In genomic region chr2:9310390-9310789, GRCh38 we compare ENCODE assay signal across 10 cellular contexts.
DNase-seq lines count a peak whose midpoint lies in the region; ATAC-seq, FAIRE-seq and TF ChIP-seq lines count a peak whose summit lies in the region.
"Had no signal": no experiment of that assay in that cellular context is flagged by ENCODE, and none has a peak within 500 bp of the region (broad histone marks: within the 10 kb centered on the region; RNA-seq: fewer than 3 reads in every experiment).

No MANE protein-coding gene starts in this region.

- peaks cover 7 to 12% of the 10 kb centered on the region in 2 donors for H3K27me3 Mint-ChIP-seq in natural killer cell treated with Interleukin-12 subunit alpha and Interleukin-12 subunit beta and Interleukin-15 and Interleukin-18, amount 100 ng/mL, for 72 hours

- H3K4me1 ChIP-seq in right lobe of liver (peaks cover 0 to 10% (median 0%) of the 10 kb centered on the region in 4 donors), HepG2 (ENCODE audit: insufficient read depth, low read length) (peaks cover 11% of the 10 kb centered on the region), mucosa of rectum (ENCODE audit: control insufficient read depth in 2 of 2, insufficient read depth in 2 of 2, low read length in 2 of 2) (peaks cover 6 to 13% of the 10 kb centered on the region in 2 donors)

- peaks cover 2% of the 10 kb centered on the region; the same call in 1 of the 2 replicates for H4K20me1 ChIP-seq in HepG2 (ENCODE audit: insufficient read depth, low read length)

- intact Hi-C loops in right lobe of liver (cut with DNase I) = no loop called here
- intact Hi-C loops in HepG2 (cut with micrococcal nuclease; ENCODE audit: unreplicated experiment) = no loop called here
- intact Hi-C loops in dorsolateral prefrontal cortex (cut with DNase I) = loop anchor here in 1 of 2 donors (5.0 kb wide), 1 partner anchor 58 kb away; no protein-coding TSS in a partner anchor

- no peak for DNase-seq in right lobe of liver
- DNase-seq in HepG2 (ENCODE audit: low spot score) = no peak
- DNase-seq in dorsolateral prefrontal cortex = no peak
- no peak for DNase-seq in NCI-H82 treated with DMSO at 0.1 percent for 48 hours (lab: John Stamatoyannopoulos, UW; ENCODE audit: unreplicated experiment)
- no peak for DNase-seq in NOMO-1 treated with DMSO at 0.1 percent for 48 hours (lab: John Stamatoyannopoulos, UW; ENCODE audit: unreplicated experiment)
- DNase-seq in natural killer cell treated with Interleukin-12 subunit alpha and Interleukin-12 subunit beta and Interleukin-15 and Interleukin-18, amount 100 ng/mL, for 72 hours (ENCODE audit: low spot score) = no peak
- no peak for DNase-seq in stimulated activated naive CD8-positive, alpha-beta T cell treated with anti-CD3 and anti-CD28 coated beads, Interleukin-15, Interleukin-2, amounts not matched to agents 100 U/mL and 50 U/mL, for 24 hours
- DNase-seq: NCI-H2171 had no signal

- H3K4me1 Mint-ChIP-seq in natural killer cell treated with Interleukin-12 subunit alpha and Interleukin-12 subunit beta and Interleukin-15 and Interleukin-18, amount 100 ng/mL, for 72 hours (ENCODE audit: low read depth in 2 of 2) = no peaks in the 10 kb centered on the region

- no peaks in the 10 kb centered on the region for H3K36me3 Mint-ChIP-seq in natural killer cell treated with Interleukin-12 subunit alpha and Interleukin-12 subunit beta and Interleukin-15 and Interleukin-18, amount 100 ng/mL, for 72 hours
- H3K36me3 Mint-ChIP-seq: CD14-positive monocyte had no signal

- in situ Hi-C loops in HepG2 (cut with HindIII; ENCODE audit: extremely low pct_ligation_motif_present, low pct_unique_long_range_greater_than_20kb) = no loop called here

- CTCF ChIA-PET in HepG2 (lab: Yijun Ruan, JAX; ENCODE audit: low intra/inter-chr PET ratio, low total read pairs) = no interaction called here

- TF ChIP-seq EP300 in HepG2 (IDR thresholded peaks at IDR 0.05; ENCODE audit: low read depth in 2 of 2, low read length in 2 of 2) (no peak), HepG2 (CRISPR knock-in tag; IDR thresholded peaks at IDR 0.05; ENCODE audit: borderline replicate concordance) (no peak)

- no TSS peak for BruUV-seq in HepG2 (replicated peaks; lab: Mats Ljungman, UMichigan)

- H3K4me3 ChIP-seq in right lobe of liver (no peak overlapping the region), HepG2 (replicated peaks in 1 of 3; ENCODE audit: insufficient read depth in 1 of 3, low read depth in 2 of 3, low read length in 3 of 3) (no peak overlapping the region), dorsolateral prefrontal cortex (no peak overlapping the region), mucosa of rectum (ENCODE audit: low read length in 2 of 2) (no peak overlapping the region)

- no peak overlapping the region for H3K4me3 Mint-ChIP-seq in natural killer cell treated with Interleukin-12 subunit alpha and Interleukin-12 subunit beta and Interleukin-15 and Interleukin-18, amount 100 ng/mL, for 72 hours
- H3K4me3 Mint-ChIP-seq: CD14-positive monocyte had no signal

- H3K27ac Mint-ChIP-seq in natural killer cell treated with Interleukin-12 subunit alpha and Interleukin-12 subunit beta and Interleukin-15 and Interleukin-18, amount 100 ng/mL, for 72 hours = no peak overlapping the region

- no peaks in the 10 kb centered on the region for H3K36me3 ChIP-seq in right lobe of liver
- H3K36me3 ChIP-seq in HepG2 (replicated peaks in 1 of 2; ENCODE audit: control insufficient read depth in 1 of 2, insufficient read depth in 2 of 2, low read length in 2 of 2) = 0 out of 5 replicates have a peak, but pooled peaks cover 0 to 6% of the 10 kb centered on the region in 2 experiments
- H3K36me3 ChIP-seq in mucosa of rectum (ENCODE audit: control insufficient read depth in 2 of 2, insufficient read depth in 2 of 2, low read length in 2 of 2) = peaks cover 0 to 2% of the 10 kb centered on the region in 2 donors

- ATAC-seq in right lobe of liver (peak; percentile 42 to 79 (median 64)), HepG2 (no peak)
- no peak for ATAC-seq in natural killer cell treated with Interleukin-12 subunit alpha and Interleukin-12 subunit beta and Interleukin-15 and Interleukin-18, amount 100 ng/mL, for 72 hours
- ATAC-seq in stimulated activated naive CD8-positive, alpha-beta T cell treated with anti-CD3 and anti-CD28 coated beads, Interleukin-15, Interleukin-2, amounts not matched to agents 100 U/mL and 50 U/mL, for 24 hours = no peak

- H3K27me3 ChIP-seq in right lobe of liver = no peaks in the 10 kb centered on the region
- no peaks in the 10 kb centered on the region for H3K27me3 ChIP-seq in HepG2 (ENCODE audit: control insufficient read depth in 1 of 2, insufficient read depth in 2 of 2, low read length in 2 of 2)
- H3K27me3 ChIP-seq in dorsolateral prefrontal cortex = no peaks in the 10 kb centered on the region
- H3K27me3 ChIP-seq in mucosa of rectum (ENCODE audit: control insufficient read depth in 2 of 2, insufficient read depth in 2 of 2, low read length in 2 of 2) = no peaks in the 10 kb centered on the region

- no peak overlapping the region for H3K4me2 ChIP-seq in HepG2 (ENCODE audit: low read depth, low read length)

- H3K79me2 ChIP-seq in HepG2 (ENCODE audit: insufficient read depth, low read length) = no peaks in the 10 kb centered on the region

- H3K9ac ChIP-seq in HepG2 (ENCODE audit: insufficient read depth, low read depth, low read length) (no peak overlapping the region), mucosa of rectum (ENCODE audit: low read depth in 1 of 2, low read length in 2 of 2) (no peak overlapping the region)

- TF ChIP-seq CTCF in right lobe of liver (IDR thresholded peaks at IDR 0.05) (no peak), HepG2 (CRISPR knock-in tag; IDR thresholded peaks at IDR 0.05) (no peak), dorsolateral prefrontal cortex (IDR thresholded peaks at IDR 0.05 in 54 of 56, conservative IDR thresholded peaks at IDR 0.05 in 2 of 56; ENCODE audit: low read depth in 1 of 56, partially characterized antibody in 56 of 56) (no peak)

- TF ChIP-seq RAD21 in HepG2 (CRISPR knock-in tag; IDR thresholded peaks at IDR 0.05) = no peak

- POLR2A ChIA-PET in HepG2 (lab: Yijun Ruan, JAX) = interaction anchor here (1.1 kb wide), 1 partner anchor 17 kb away, joined by 3 read pairs; no protein-coding TSS in a partner anchor

- H3K9me3 Mint-ChIP-seq in natural killer cell treated with Interleukin-12 subunit alpha and Interleukin-12 subunit beta and Interleukin-15 and Interleukin-18, amount 100 ng/mL, for 72 hours = no peaks in the 10 kb centered on the region
- H3K9me3 Mint-ChIP-seq: CD14-positive monocyte had no signal

- H3K9me3 ChIP-seq in right lobe of liver (no peaks in the 10 kb centered on the region), HepG2 (ENCODE audit: low read length) (no peaks in the 10 kb centered on the region), mucosa of rectum (ENCODE audit: control insufficient read depth in 2 of 2, low read length in 2 of 2) (no peaks in the 10 kb centered on the region)

- no peak overlapping the region for H2AFZ ChIP-seq in HepG2 (ENCODE audit: low read length)

- H3K27ac ChIP-seq in right lobe of liver = no peak overlapping the region
- no peak overlapping the region for H3K27ac ChIP-seq in HepG2 (ENCODE audit: extremely low read length, insufficient read depth, low read length)
- H3K27ac ChIP-seq in dorsolateral prefrontal cortex = peak overlapping the region in 47 of 59 donors; percentile 4 to 81 (median 58)
- peak overlapping the region; percentile 32 to 45 for H3K27ac ChIP-seq in mucosa of rectum (ENCODE audit: low read depth in 2 of 2, low read length in 2 of 2)

- TF ChIP-seq POLR2A in right lobe of liver (IDR thresholded peaks at IDR 0.05) (no peak), HepG2 (IDR thresholded peaks at IDR 0.05; ENCODE audit: insufficient read depth in 1 of 2, low read depth in 2 of 2, low read length in 2 of 2) (no peak)

- FAIRE-seq in HepG2 (lab: Jason Lieb, UNC) = no peak

TF ChIP-seq in HepG2, 621 proteins besides CTCF, POLR2A, EP300 and RAD21:
- TF ChIP-seq DDIT3 (CRISPR knock-in tag; IDR thresholded peaks at IDR 0.05) (no peak), MEIS1 (CRISPR knock-in tag; IDR thresholded peaks at IDR 0.05; ENCODE audit: borderline replicate concordance) (no peak), NCOA1 (CRISPR knock-in tag; IDR thresholded peaks at IDR 0.05) (no peak)
TF ChIP-seq in HepG2: peak in this region for 0.

Comparison
In these comparisons a context has a peak if more than half of its experiments do, and no peak if none do; other contexts are left out.
1. ATAC-seq: peak in right lobe of liver (4 of 4); none in HepG2 (single experiment), natural killer cell treated with Interleukin-12 subunit alpha and Interleukin-12 subunit beta and Interleukin-15 and Interleukin-18, amount 100 ng/mL, for 72 hours (0 of 2) and stimulated activated naive CD8-positive, alpha-beta T cell treated with anti-CD3 and anti-CD28 coated beads, Interleukin-15, Interleukin-2, amounts not matched to agents 100 U/mL and 50 U/mL, for 24 hours (single experiment).
2. H3K27ac ChIP-seq: peak in dorsolateral prefrontal cortex (47 of 59) and mucosa of rectum (2 of 2); none in right lobe of liver (0 of 3) and HepG2 (single experiment).